In the genomic region with DNA sequence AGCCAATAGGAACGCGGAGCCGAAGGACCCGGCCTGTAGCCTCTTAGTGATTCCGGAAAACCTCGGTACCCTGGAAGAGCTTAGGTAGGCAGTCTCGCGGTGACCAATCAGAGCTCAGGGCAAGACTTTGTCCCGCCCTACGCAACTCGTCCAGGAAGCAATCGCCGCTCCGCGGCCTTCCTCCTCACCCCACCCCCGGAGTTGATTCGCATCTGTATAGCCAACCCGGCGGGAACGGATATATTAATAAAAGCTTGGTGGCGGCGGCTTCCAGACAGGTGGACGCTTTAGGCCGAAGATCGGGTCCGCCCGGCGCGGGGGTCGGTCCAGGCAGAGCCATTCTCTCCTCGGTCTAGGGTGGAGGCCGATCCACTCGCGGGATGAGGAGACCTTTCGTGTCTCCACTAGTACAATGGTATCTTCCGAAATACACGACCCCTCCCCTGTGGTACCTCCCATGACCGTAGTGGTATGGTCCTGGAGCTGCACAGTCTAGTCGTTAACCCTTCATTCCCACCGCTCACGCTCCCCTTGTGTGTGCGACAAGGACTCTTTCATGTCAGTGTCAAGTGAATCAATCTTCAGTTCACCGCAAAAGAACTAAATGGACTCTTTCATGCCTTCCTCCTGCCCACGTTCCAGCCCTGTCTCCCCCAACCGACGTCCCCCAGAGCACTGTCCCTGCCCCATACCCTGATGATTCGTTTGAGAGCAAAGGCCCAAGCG, we compare ENCODE assay signal across 8 cellular contexts. TPM values are rescaled to one million over a fixed set of nuclear protein-coding genes. Genes with fewer than 3 reads are reported as not detected.
DNase-seq lines count a peak whose midpoint lies in the region; ATAC-seq, FAIRE-seq and TF ChIP-seq lines count a peak whose summit lies in the region.

No MANE protein-coding gene starts in this region.

- peak overlapping the region; percentile 99 for H3K27ac Mint-ChIP-seq in WTC11

- peak; percentile 65 for FAIRE-seq in small intestine (lab: Jason Lieb, UNC)

- no peaks in the 10 kb centered on the region for H3K4me1 ChIP-seq in small intestine (ENCODE audit: control insufficient read depth in 2 of 2, insufficient read depth in 1 of 2, low read depth in 1 of 2, low read length in 1 of 2)

- H3K27ac ChIP-seq in small intestine (ENCODE audit: low read depth in 1 of 2, low read length in 1 of 2), result peak overlapping the region; percentile 83 to 86

- 0 to 36% (median 6%) methylated on average over 39 to 48 of the region's 48 CpGs for WGBS in small intestine, 3 donors

- POLR2A ChIA-PET in AG04449 (lab: Yijun Ruan, JAX) (interaction anchor here (0.7 to 1.4 kb wide), 3 partner anchors 41 to 98 kb away, joined by 3 to 5 read pairs (median 3); a partner anchor contains a TSS), WTC11 (lab: Charles Lee) (interaction anchor here (1.0 to 1.4 kb wide), 2 partner anchors 61 to 64 kb away, joined by 3 to 4 read pairs; a partner anchor contains a TSS)

- no peak for TF ChIP-seq CTCF in AG04449 (IDR thresholded peaks at IDR 0.05; ENCODE audit: insufficient read depth, low read length, missing control alignments)
- no peak for TF ChIP-seq CTCF in WTC11 (IDR thresholded peaks at IDR 0.05)
- TF ChIP-seq CTCF in cardiac fibroblast (IDR thresholded peaks at IDR 0.05; ENCODE audit: low read depth, low read length), result no peak

- DNase-seq in AG04449 (ENCODE audit: low read depth, low spot score) (peak; percentile 84), NCI-H2227 (lab: John Stamatoyannopoulos, UW; ENCODE audit: unreplicated experiment) (peak; percentile 99), WTC11 (ENCODE audit: low spot score) (peak; percentile 83), cardiac fibroblast (ENCODE audit: low read depth in 2 of 2) (peak; percentile 98), iPS-NIHi7 (ENCODE audit: extremely low spot score) (peak; percentile 94), small intestine (peak; percentile 96)

- peak overlapping the region; percentile 96 for H3K4me3 Mint-ChIP-seq in WTC11

- H3K36me3 Mint-ChIP-seq in WTC11, result no peaks in the 10 kb centered on the region

- no peaks in the 10 kb centered on the region for H3K36me3 ChIP-seq in small intestine (ENCODE audit: control insufficient read depth in 2 of 2, insufficient read depth in 2 of 2, low read length in 2 of 2)

- H3K9me3 Mint-ChIP-seq in WTC11, result 0 out of 2 replicates have a peak, but pooled peaks cover 4% of the 10 kb centered on the region

- H3K27me3 ChIP-seq in small intestine (ENCODE audit: control insufficient read depth in 2 of 2, insufficient read depth in 2 of 2, low read length in 2 of 2), result no peaks in the 10 kb centered on the region

- ATAC-seq in GM18873 (IDR thresholded peaks at IDR 0.05; ENCODE audit: low FRiP score, unreplicated experiment) (peak; percentile 97), HG03135 (IDR thresholded peaks at IDR 0.05; ENCODE audit: unreplicated experiment) (peak; percentile 98), WTC11 (peak; percentile 99)

- H3K4me3 ChIP-seq in AG04449 (ENCODE audit: low read depth, low read length) (peak overlapping the region; percentile 68), cardiac fibroblast (replicated peaks in 1 of 2; ENCODE audit: low read depth in 2 of 2, low read length in 2 of 2) (peak overlapping the region; percentile 58 to 65), small intestine (ENCODE audit: low read depth in 1 of 2, low read length in 2 of 2) (peak overlapping the region; percentile 45 to 54)

- H3K9me3 ChIP-seq in small intestine (ENCODE audit: control insufficient read depth, low read depth), result no peaks in the 10 kb centered on the region

- CTCF ChIA-PET in AG04449 (lab: Yijun Ruan, JAX) (interaction anchor here (1.1 to 1.2 kb wide), 2 partner anchors 11 to 13 kb away, joined by 3 read pairs; no protein-coding TSS in a partner anchor), WTC11 (lab: Charles Lee) (interaction anchor here (0.9 to 2.1 kb wide), 2 partner anchors 9 to 89 kb away, joined by 3 to 7 read pairs; no protein-coding TSS in a partner anchor)

- H3K27me3 Mint-ChIP-seq in WTC11 (ENCODE audit: low read depth), result no peaks in the 10 kb centered on the region

- H3K4me1 Mint-ChIP-seq in WTC11, result peaks cover 9% of the 10 kb centered on the region

TF ChIP-seq in WTC11, 78 proteins besides CTCF, POLR2A, EP300 and RAD21 (continues in another document):
- TF ChIP-seq, protein P1, sequence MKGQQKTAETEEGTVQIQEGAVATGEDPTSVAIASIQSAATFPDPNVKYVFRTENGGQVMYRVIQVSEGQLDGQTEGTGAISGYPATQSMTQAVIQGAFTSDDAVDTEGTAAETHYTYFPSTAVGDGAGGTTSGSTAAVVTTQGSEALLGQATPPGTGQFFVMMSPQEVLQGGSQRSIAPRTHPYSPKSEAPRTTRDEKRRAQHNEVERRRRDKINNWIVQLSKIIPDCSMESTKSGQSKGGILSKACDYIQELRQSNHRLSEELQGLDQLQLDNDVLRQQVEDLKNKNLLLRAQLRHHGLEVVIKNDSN (CRISPR knock-in tag; IDR thresholded peaks at IDR 0.05), result no peak
- TF ChIP-seq, protein P2, sequence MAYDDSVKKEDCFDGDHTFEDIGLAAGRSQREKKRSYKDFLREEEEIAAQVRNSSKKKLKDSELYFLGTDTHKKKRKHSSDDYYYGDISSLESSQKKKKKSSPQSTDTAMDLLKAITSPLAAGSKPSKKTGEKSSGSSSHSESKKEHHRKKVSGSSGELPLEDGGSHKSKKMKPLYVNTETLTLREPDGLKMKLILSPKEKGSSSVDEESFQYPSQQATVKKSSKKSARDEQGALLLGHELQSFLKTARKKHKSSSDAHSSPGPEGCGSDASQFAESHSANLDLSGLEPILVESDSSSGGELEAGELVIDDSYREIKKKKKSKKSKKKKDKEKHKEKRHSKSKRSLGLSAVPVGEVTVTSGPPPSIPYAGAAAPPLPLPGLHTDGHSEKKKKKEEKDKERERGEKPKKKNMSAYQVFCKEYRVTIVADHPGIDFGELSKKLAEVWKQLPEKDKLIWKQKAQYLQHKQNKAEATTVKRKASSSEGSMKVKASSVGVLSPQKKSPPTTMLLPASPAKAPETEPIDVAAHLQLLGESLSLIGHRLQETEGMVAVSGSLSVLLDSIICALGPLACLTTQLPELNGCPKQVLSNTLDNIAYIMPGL (CRISPR knock-in tag; IDR thresholded peaks at IDR 0.05), result no peak
- TF ChIP-seq IRF2 (CRISPR knock-in tag; IDR thresholded peaks at IDR 0.05; ENCODE audit: borderline replicate concordance, low read depth) (no peak), ZNF396 (CRISPR knock-in tag; IDR thresholded peaks at IDR 0.05; ENCODE audit: borderline replicate concordance) (no peak), ZNF121 (CRISPR knock-in tag; IDR thresholded peaks at IDR 0.05) (no peak), GRHL2 (CRISPR knock-in tag; IDR thresholded peaks at IDR 0.05; ENCODE audit: insufficient replicate concordance, severe bottlenecking) (no peak), ZBTB21 (CRISPR knock-in tag; IDR thresholded peaks at IDR 0.05; ENCODE audit: borderline replicate concordance) (no peak)
- TF ChIP-seq, protein P3, sequence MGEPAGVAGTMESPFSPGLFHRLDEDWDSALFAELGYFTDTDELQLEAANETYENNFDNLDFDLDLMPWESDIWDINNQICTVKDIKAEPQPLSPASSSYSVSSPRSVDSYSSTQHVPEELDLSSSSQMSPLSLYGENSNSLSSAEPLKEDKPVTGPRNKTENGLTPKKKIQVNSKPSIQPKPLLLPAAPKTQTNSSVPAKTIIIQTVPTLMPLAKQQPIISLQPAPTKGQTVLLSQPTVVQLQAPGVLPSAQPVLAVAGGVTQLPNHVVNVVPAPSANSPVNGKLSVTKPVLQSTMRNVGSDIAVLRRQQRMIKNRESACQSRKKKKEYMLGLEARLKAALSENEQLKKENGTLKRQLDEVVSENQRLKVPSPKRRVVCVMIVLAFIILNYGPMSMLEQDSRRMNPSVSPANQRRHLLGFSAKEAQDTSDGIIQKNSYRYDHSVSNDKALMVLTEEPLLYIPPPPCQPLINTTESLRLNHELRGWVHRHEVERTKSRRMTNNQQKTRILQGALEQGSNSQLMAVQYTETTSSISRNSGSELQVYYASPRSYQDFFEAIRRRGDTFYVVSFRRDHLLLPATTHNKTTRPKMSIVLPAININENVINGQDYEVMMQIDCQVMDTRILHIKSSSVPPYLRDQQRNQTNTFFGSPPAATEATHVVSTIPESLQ (CRISPR knock-in tag; IDR thresholded peaks at IDR 0.05), result no peak
- TF ChIP-seq, protein P4, sequence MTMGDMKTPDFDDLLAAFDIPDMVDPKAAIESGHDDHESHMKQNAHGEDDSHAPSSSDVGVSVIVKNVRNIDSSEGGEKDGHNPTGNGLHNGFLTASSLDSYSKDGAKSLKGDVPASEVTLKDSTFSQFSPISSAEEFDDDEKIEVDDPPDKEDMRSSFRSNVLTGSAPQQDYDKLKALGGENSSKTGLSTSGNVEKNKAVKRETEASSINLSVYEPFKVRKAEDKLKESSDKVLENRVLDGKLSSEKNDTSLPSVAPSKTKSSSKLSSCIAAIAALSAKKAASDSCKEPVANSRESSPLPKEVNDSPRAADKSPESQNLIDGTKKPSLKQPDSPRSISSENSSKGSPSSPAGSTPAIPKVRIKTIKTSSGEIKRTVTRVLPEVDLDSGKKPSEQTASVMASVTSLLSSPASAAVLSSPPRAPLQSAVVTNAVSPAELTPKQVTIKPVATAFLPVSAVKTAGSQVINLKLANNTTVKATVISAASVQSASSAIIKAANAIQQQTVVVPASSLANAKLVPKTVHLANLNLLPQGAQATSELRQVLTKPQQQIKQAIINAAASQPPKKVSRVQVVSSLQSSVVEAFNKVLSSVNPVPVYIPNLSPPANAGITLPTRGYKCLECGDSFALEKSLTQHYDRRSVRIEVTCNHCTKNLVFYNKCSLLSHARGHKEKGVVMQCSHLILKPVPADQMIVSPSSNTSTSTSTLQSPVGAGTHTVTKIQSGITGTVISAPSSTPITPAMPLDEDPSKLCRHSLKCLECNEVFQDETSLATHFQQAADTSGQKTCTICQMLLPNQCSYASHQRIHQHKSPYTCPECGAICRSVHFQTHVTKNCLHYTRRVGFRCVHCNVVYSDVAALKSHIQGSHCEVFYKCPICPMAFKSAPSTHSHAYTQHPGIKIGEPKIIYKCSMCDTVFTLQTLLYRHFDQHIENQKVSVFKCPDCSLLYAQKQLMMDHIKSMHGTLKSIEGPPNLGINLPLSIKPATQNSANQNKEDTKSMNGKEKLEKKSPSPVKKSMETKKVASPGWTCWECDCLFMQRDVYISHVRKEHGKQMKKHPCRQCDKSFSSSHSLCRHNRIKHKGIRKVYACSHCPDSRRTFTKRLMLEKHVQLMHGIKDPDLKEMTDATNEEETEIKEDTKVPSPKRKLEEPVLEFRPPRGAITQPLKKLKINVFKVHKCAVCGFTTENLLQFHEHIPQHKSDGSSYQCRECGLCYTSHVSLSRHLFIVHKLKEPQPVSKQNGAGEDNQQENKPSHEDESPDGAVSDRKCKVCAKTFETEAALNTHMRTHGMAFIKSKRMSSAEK (CRISPR knock-in tag; IDR thresholded peaks at IDR 0.05; ENCODE audit: borderline replicate concordance), result no peak

RNA-seq across cellular contexts. Expression of a gene that starts 24.2 kb away (rescaled TPM):
- total RNA-seq in WTC11 (2021), result 0.27 TPM in 1 of 3 replicates, not detected in the others
- polyA plus RNA-seq in small intestine, result 10 to 100 TPM; 12.9 to 56.1 (median 31.3) TPM

RNA-seq across cellular contexts. Expression of a gene that starts 40.8 kb away (rescaled TPM):
- 14.2 to 16.5 TPM (median 16.4 TPM) in 3 replicates for total RNA-seq in WTC11 (2021)
- 1 to 10 TPM; 2.2 to 8.5 (median 4.1) TPM for polyA plus RNA-seq in small intestine

RNA-seq across cellular contexts. Expression of a gene that starts 49.0 kb away (rescaled TPM):
- 0.25 to 0.27 TPM (median 0.26 TPM) in 3 replicates for total RNA-seq in WTC11 (2021)
- under 1 TPM in 1 of 3 donors, not detected in 2; 0.09 TPM for polyA plus RNA-seq in small intestine

RNA-seq across cellular contexts. Expression of a gene that starts 53.8 kb away (rescaled TPM):
- 0.79 to 1.6 TPM (median 0.96 TPM) in 3 replicates for total RNA-seq in WTC11 (2021)
- polyA plus RNA-seq in small intestine, result 1 to 10 TPM; 1.1 to 4.9 (median 4.7) TPM

Comparison
In these comparisons a context has a peak if more than half of its experiments do, and no peak if none do; other contexts are left out.
1. Peak in every context shown above with its lines: DNase-seq, ATAC-seq, H3K4me3 ChIP-seq and H3K27ac ChIP-seq.